ENCODE assay signal across 1 cellular context in genomic region chr17:1474402-1475189, GRCh38.
TF ChIP-seq lines count a peak whose summit lies in the region.

No MANE protein-coding gene starts in this region.

TF ChIP-seq in GM12878, 131 proteins besides CTCF, POLR2A, EP300 and RAD21 (continued from another document):
- TF ChIP-seq, protein P1, sequence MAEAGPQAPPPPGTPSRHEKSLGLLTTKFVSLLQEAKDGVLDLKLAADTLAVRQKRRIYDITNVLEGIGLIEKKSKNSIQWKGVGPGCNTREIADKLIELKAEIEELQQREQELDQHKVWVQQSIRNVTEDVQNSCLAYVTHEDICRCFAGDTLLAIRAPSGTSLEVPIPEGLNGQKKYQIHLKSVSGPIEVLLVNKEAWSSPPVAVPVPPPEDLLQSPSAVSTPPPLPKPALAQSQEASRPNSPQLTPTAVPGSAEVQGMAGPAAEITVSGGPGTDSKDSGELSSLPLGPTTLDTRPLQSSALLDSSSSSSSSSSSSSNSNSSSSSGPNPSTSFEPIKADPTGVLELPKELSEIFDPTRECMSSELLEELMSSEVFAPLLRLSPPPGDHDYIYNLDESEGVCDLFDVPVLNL (IDR thresholded peaks at IDR 0.05; ENCODE audit: low read depth, low read length): no peak
- TF ChIP-seq ZNF384 (IDR thresholded peaks at IDR 0.05; ENCODE audit: borderline replicate concordance, low read depth, low read length) (no peak), SKIL (IDR thresholded peaks at IDR 0.05; ENCODE audit: low read depth, poor library complexity, severe bottlenecking) (no peak), NFIC (IDR thresholded peaks at IDR 0.05; ENCODE audit: low read depth, low read length) (0 out of 2 replicates have a peak, but pooled peaks have one; percentile 14), IKZF1 (conservative IDR thresholded peaks at IDR 0.05) (peak; percentile 94), PKNOX1 (IDR thresholded peaks at IDR 0.05) (no peak), POLR2AphosphoS5 (IDR thresholded peaks at IDR 0.05; ENCODE audit: low read length) (peak; percentile 3; the same call in 1 of the 2 replicates)
TF ChIP-seq in GM12878: peak in this region for 37.
